Comparison of ENCODE assay signal across 8 cellular contexts in the genomic region with DNA sequence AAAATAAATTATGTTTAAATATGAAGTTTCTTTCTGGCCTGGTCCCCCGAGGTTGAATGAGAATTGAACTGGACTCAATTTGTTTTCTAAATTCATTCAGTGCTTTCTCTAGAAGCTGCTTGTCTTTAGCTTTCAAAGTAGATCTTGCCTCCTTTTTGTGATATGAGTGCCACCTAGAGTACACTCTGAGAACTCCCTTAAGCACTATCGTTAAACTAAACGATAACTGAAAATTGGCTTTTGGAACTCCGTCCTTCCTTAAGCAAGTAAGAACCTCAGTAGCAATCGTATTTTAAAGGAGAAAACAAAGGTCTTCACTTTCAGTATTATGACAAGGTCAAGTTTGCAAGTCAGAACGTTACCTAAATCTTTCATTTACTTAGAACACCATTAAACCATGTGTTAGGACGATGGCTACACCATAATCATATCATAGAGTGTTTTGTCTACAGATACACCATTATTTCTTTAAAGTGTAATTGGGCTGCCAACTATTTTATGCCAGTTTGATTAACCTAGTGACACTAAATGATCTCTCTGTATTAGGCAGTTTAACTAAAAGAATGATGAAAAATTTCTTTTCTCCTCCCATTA.
DNase-seq lines count a peak whose midpoint lies in the region; ATAC-seq and TF ChIP-seq lines count a peak whose summit lies in the region.

No MANE protein-coding gene starts in this region.

- no peaks in the 10 kb centered on the region for H3K36me3 ChIP-seq in esophagus muscularis mucosa
- no peaks in the 10 kb centered on the region for H3K36me3 ChIP-seq in neuronal stem cell (replicated peaks in 1 of 2; ENCODE audit: control insufficient read depth in 2 of 2, insufficient read depth in 2 of 2, low read length in 2 of 2)

- H3K18ac ChIP-seq in neuronal stem cell (ENCODE audit: low read length) = no peak overlapping the region

- no peak overlapping the region for H3K14ac ChIP-seq in neuronal stem cell (ENCODE audit: low read length)

- H2AK5ac ChIP-seq in neuronal stem cell (ENCODE audit: low read depth, low read length) = no peak overlapping the region

- no peak for TF ChIP-seq EP300 in esophagus muscularis mucosa (IDR thresholded peaks at IDR 0.05)

- H3K79me1 ChIP-seq in neuronal stem cell (ENCODE audit: low read depth, low read length) = no peaks in the 10 kb centered on the region

- TF ChIP-seq CTCF in esophagus muscularis mucosa (IDR thresholded peaks at IDR 0.05) = peak; percentile 38 to 75 (median 55)

- no peak for TF ChIP-seq POLR2A in esophagus muscularis mucosa (IDR thresholded peaks at IDR 0.05; ENCODE audit: low read depth)

- ATAC-seq in HG02588 (IDR thresholded peaks at IDR 0.05; ENCODE audit: unreplicated experiment) (peak; percentile 64), SK-N-SH treated with all-trans-retinoic acid at 6 μM for 48 hours (peak; percentile 93)
- ATAC-seq in stimulated activated memory B cell treated with anti-CD40 and anti-IgM and Interleukin-4, amounts not matched to agents 10 μg/mL and 1 μg/mL and 100 μg/mL, for 72 hours = no peak

- H3K27ac Mint-ChIP-seq in stimulated activated memory B cell treated with anti-CD40 and anti-IgM and Interleukin-4, amounts not matched to agents 10 μg/mL and 1 μg/mL and 100 μg/mL, for 72 hours = no peak overlapping the region

- H3K4me2 ChIP-seq in neuronal stem cell (ENCODE audit: insufficient read depth, low read length, poor library complexity, severe bottlenecking) = no peak overlapping the region

- no peak overlapping the region for H2BK12ac ChIP-seq in neuronal stem cell (ENCODE audit: low read length)

- H2BK120ac ChIP-seq in neuronal stem cell (ENCODE audit: low read depth, low read length) = no peak overlapping the region

- peaks cover 0 to 21% (median 0%) of the 10 kb centered on the region in 4 donors for H3K27me3 ChIP-seq in esophagus muscularis mucosa
- no peaks in the 10 kb centered on the region for H3K27me3 ChIP-seq in neuronal stem cell (ENCODE audit: control insufficient read depth in 3 of 3, insufficient read depth in 3 of 3, low read depth in 1 of 3, low read length in 3 of 3)

- H2BK15ac ChIP-seq in neuronal stem cell (ENCODE audit: low read length) = no peak overlapping the region

- H3K4me1 ChIP-seq in esophagus muscularis mucosa = no peaks in the 10 kb centered on the region
- H3K4me1 ChIP-seq in neuronal stem cell (ENCODE audit: control insufficient read depth in 2 of 2, insufficient read depth in 1 of 2, low read depth in 1 of 2, low read length in 2 of 2) = peaks cover 0 to 1% of the 10 kb centered on the region in 2 donors

- no peak overlapping the region for H4K8ac ChIP-seq in neuronal stem cell (ENCODE audit: low read depth, low read length)

- H3K23ac ChIP-seq in neuronal stem cell (ENCODE audit: low read depth, low read length, poor library complexity) = no peak overlapping the region

- DNase-seq in stimulated activated CD4-positive, alpha-beta T cell treated with anti-CD3 and anti-CD28 coated beads, Interleukin-4, amount 100 ng/mL, for 24 hours = peak; percentile 19
- no peak for DNase-seq in stimulated activated CD4-positive, alpha-beta T cell treated with anti-CD3 and anti-CD28 coated beads, Interleukin-2, amount 100 ng/mL, for 48 hours
- DNase-seq in NCI-H1417 (lab: John Stamatoyannopoulos, UW) = peak; percentile 53 to 88 (median 84)
- no peak for DNase-seq in esophagus muscularis mucosa (ENCODE audit: extremely low spot score)
- peak; percentile 52 for DNase-seq in neuronal stem cell (ENCODE audit: low spot score)

- no peak overlapping the region for H4K91ac ChIP-seq in neuronal stem cell (ENCODE audit: low read depth, low read length, poor library complexity)

- H3K9me3 Mint-ChIP-seq in stimulated activated memory B cell treated with anti-CD40 and anti-IgM and Interleukin-4, amounts not matched to agents 10 μg/mL and 1 μg/mL and 100 μg/mL, for 72 hours = no peaks in the 10 kb centered on the region

- no peak overlapping the region for H2BK5ac ChIP-seq in neuronal stem cell (ENCODE audit: low read length)

- no peak overlapping the region for H3K4me3 Mint-ChIP-seq in stimulated activated memory B cell treated with anti-CD40 and anti-IgM and Interleukin-4, amounts not matched to agents 10 μg/mL and 1 μg/mL and 100 μg/mL, for 72 hours

- H3K27ac ChIP-seq in esophagus muscularis mucosa (replicated peaks in 1 of 4) = no peak overlapping the region
- no peak overlapping the region for H3K27ac ChIP-seq in neuronal stem cell (replicated peaks; ENCODE audit: low read length)

- no peak overlapping the region for H2AFZ ChIP-seq in neuronal stem cell (ENCODE audit: low read length)

- no peaks in the 10 kb centered on the region for H3K36me3 Mint-ChIP-seq in stimulated activated memory B cell treated with anti-CD40 and anti-IgM and Interleukin-4, amounts not matched to agents 10 μg/mL and 1 μg/mL and 100 μg/mL, for 72 hours

- H3K4ac ChIP-seq in neuronal stem cell (ENCODE audit: low read length) = no peak overlapping the region

- WGBS in esophagus muscularis mucosa = 12% methylated on average over 7 of the region's 7 CpGs
- no CpG with 5 or more reads among the region's 7 CpGs for WGBS in neuronal stem cell (ENCODE audit: extremely low coverage in 2 of 2, insufficient read length in 2 of 2, insufficient replicate concordance in 1 of 2), 2 donors

- H3K4me1 Mint-ChIP-seq in stimulated activated memory B cell treated with anti-CD40 and anti-IgM and Interleukin-4, amounts not matched to agents 10 μg/mL and 1 μg/mL and 100 μg/mL, for 72 hours = no peaks in the 10 kb centered on the region

- no peak overlapping the region for H3K9ac ChIP-seq in neuronal stem cell (ENCODE audit: low read depth, low read length, poor library complexity)

- H3K9me3 ChIP-seq in esophagus muscularis mucosa (no peaks in the 10 kb centered on the region), neuronal stem cell (replicated peaks in 1 of 2; ENCODE audit: control insufficient read depth in 2 of 2, insufficient read depth in 1 of 2, low read depth in 1 of 2, low read length in 2 of 2) (no peaks in the 10 kb centered on the region)

- H3K4me3 ChIP-seq in esophagus muscularis mucosa (no peak overlapping the region), neuronal stem cell (ENCODE audit: low read length in 2 of 2) (no peak overlapping the region)

- H3K27me3 Mint-ChIP-seq in stimulated activated memory B cell treated with anti-CD40 and anti-IgM and Interleukin-4, amounts not matched to agents 10 μg/mL and 1 μg/mL and 100 μg/mL, for 72 hours = no peaks in the 10 kb centered on the region

- intact Hi-C loops in esophagus muscularis mucosa (cut with DNase I) = loop anchor here (10.0 kb wide), 1 partner anchor 672 kb away; no protein-coding TSS in a partner anchor

TF ChIP-seq in SK-N-SH treated with all-trans-retinoic acid at 6 μM for 48 hours, 23 proteins besides CTCF, POLR2A, EP300 and RAD21:
- no peak for TF ChIP-seq ARNTL (CRISPR knock-in tag; IDR thresholded peaks at IDR 0.05; ENCODE audit: borderline replicate concordance, low read depth)
- no peak for TF ChIP-seq CSDC2 (CRISPR knock-in tag; IDR thresholded peaks at IDR 0.05)
- no peak for TF ChIP-seq GLIS3 (CRISPR knock-in tag; IDR thresholded peaks at IDR 0.05)
- no peak for TF ChIP-seq ZFP30 (CRISPR knock-in tag; IDR thresholded peaks at IDR 0.05)

Comparison
In these comparisons a context has a peak if more than half of its experiments do, and no peak if none do; other contexts are left out.
1. DNase-seq: peak in stimulated activated CD4-positive, alpha-beta T cell treated with anti-CD3 and anti-CD28 coated beads, Interleukin-4, amount 100 ng/mL, for 24 hours (single experiment), NCI-H1417 (3 of 3) and neuronal stem cell (single experiment); none in stimulated activated CD4-positive, alpha-beta T cell treated with anti-CD3 and anti-CD28 coated beads, Interleukin-2, amount 100 ng/mL, for 48 hours (0 of 2) and esophagus muscularis mucosa (single experiment).